1 cellular context compared by ENCODE assay signal in genomic region chr11:10302744-10303557, GRCh38.
TF ChIP-seq lines count a peak whose summit lies in the region.

No MANE protein-coding gene starts in this region.

TF ChIP-seq in HepG2, 621 proteins besides CTCF, POLR2A, EP300 and RAD21 (continued from another document and continues in another):
- TF ChIP-seq TRAFD1 (CRISPR knock-in tag; IDR thresholded peaks at IDR 0.05; ENCODE audit: borderline replicate concordance) (no peak), ZNF432 (CRISPR knock-in tag; IDR thresholded peaks at IDR 0.05; ENCODE audit: borderline replicate concordance) (no peak), KLF9 (CRISPR knock-in tag; IDR thresholded peaks at IDR 0.05; ENCODE audit: low read depth) (0 out of 2 replicates have a peak, but pooled peaks have one; percentile 27), ZNF326 (CRISPR knock-in tag; IDR thresholded peaks at IDR 0.05; ENCODE audit: borderline replicate concordance) (no peak), ZNF598 (CRISPR knock-in tag; IDR thresholded peaks at IDR 0.05; ENCODE audit: borderline replicate concordance) (no peak), ZNF350 (CRISPR knock-in tag; IDR thresholded peaks at IDR 0.05; ENCODE audit: borderline replicate concordance, low read depth) (no peak; the same call in none of the 2 replicates), ZSCAN20 (CRISPR knock-in tag; IDR thresholded peaks at IDR 0.05; ENCODE audit: borderline replicate concordance) (0 out of 2 replicates have a peak, but pooled peaks have one; percentile 81), FOXC1 (CRISPR knock-in tag; IDR thresholded peaks at IDR 0.05; ENCODE audit: borderline replicate concordance) (no peak), ZNF354B (CRISPR knock-in tag; IDR thresholded peaks at IDR 0.05) (no peak), ZNF230 (CRISPR knock-in tag; IDR thresholded peaks at IDR 0.05) (peak; percentile 46; the same call in 1 of the 2 replicates), ZC3H4 (CRISPR knock-in tag; IDR thresholded peaks at IDR 0.05; ENCODE audit: borderline replicate concordance) (0 out of 2 replicates have a peak, but pooled peaks have one; percentile 30), DR1 (CRISPR knock-in tag; IDR thresholded peaks at IDR 0.05) (no peak; the same call in none of the 2 replicates), ZNF572 (CRISPR knock-in tag; IDR thresholded peaks at IDR 0.05) (0 out of 2 replicates have a peak, but pooled peaks have one; percentile 14), ZNF737 (CRISPR knock-in tag; IDR thresholded peaks at IDR 0.05; ENCODE audit: borderline replicate concordance) (0 out of 2 replicates have a peak, but pooled peaks have one; percentile 86), FOXK1 (CRISPR knock-in tag; IDR thresholded peaks at IDR 0.05; ENCODE audit: borderline replicate concordance, low read depth) (no peak), CBX1 (IDR thresholded peaks at IDR 0.05; ENCODE audit: low read depth) (no peak), BRF2 (CRISPR knock-in tag; IDR thresholded peaks at IDR 0.05) (no peak), ARNTL (CRISPR knock-in tag; IDR thresholded peaks at IDR 0.05) (no peak), SNAPC2 (CRISPR knock-in tag; IDR thresholded peaks at IDR 0.05) (0 out of 2 replicates have a peak, but pooled peaks have one; percentile 36), TAF15 (IDR thresholded peaks at IDR 0.05; ENCODE audit: low read depth, low read length, poor library complexity, severe bottlenecking) (no peak), ZNF160 (CRISPR knock-in tag; IDR thresholded peaks at IDR 0.05) (no peak), KAT8 (CRISPR knock-in tag; IDR thresholded peaks at IDR 0.05) (peak; percentile 59), ZNF644 (CRISPR knock-in tag; IDR thresholded peaks at IDR 0.05; ENCODE audit: low read depth) (no peak), ZNF660 (CRISPR knock-in tag; IDR thresholded peaks at IDR 0.05; ENCODE audit: borderline replicate concordance, low read depth) (no peak), KLF6 (CRISPR knock-in tag; IDR thresholded peaks at IDR 0.05) (no peak; the same call in none of the 2 replicates), HNF1A (IDR thresholded peaks at IDR 0.05; ENCODE audit: low read depth) (no peak), HNF1A (CRISPR knock-in tag; IDR thresholded peaks at IDR 0.05; ENCODE audit: borderline replicate concordance) (peak; percentile 63; the same call in 1 of the 2 replicates), ZNF382 (CRISPR knock-in tag; IDR thresholded peaks at IDR 0.05; ENCODE audit: borderline replicate concordance) (no peak), NFE2L1 (CRISPR knock-in tag; IDR thresholded peaks at IDR 0.05; ENCODE audit: borderline replicate concordance) (no peak), MYNN (CRISPR knock-in tag; IDR thresholded peaks at IDR 0.05; ENCODE audit: low read depth) (no peak), ZNF879 (CRISPR knock-in tag; IDR thresholded peaks at IDR 0.05) (no peak), HINFP (CRISPR knock-in tag; IDR thresholded peaks at IDR 0.05; ENCODE audit: low read depth) (peak; percentile 46), GLI4 (CRISPR knock-in tag; IDR thresholded peaks at IDR 0.05; ENCODE audit: borderline replicate concordance) (no peak), ZNF570 (CRISPR knock-in tag; IDR thresholded peaks at IDR 0.05; ENCODE audit: borderline replicate concordance) (0 out of 2 replicates have a peak, but pooled peaks have one; percentile 55), ZNF205 (CRISPR knock-in tag; IDR thresholded peaks at IDR 0.05) (no peak)
- TF ChIP-seq, protein P1, sequence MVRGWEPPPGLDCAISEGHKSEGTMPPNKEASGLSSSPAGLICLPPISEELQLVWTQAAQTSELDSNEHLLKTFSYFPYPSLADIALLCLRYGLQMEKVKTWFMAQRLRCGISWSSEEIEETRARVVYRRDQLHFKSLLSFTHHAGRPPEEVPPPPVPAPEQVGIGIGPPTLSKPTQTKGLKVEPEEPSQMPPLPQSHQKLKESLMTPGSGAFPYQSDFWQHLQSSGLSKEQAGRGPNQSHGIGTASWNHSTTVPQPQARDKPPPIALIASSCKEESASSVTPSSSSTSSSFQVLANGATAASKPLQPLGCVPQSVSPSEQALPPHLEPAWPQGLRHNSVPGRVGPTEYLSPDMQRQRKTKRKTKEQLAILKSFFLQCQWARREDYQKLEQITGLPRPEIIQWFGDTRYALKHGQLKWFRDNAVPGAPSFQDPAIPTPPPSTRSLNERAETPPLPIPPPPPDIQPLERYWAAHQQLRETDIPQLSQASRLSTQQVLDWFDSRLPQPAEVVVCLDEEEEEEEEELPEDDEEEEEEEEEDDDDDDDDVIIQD (CRISPR knock-in tag; IDR thresholded peaks at IDR 0.05; ENCODE audit: low read depth) = no peak
- TF ChIP-seq, protein P2, sequence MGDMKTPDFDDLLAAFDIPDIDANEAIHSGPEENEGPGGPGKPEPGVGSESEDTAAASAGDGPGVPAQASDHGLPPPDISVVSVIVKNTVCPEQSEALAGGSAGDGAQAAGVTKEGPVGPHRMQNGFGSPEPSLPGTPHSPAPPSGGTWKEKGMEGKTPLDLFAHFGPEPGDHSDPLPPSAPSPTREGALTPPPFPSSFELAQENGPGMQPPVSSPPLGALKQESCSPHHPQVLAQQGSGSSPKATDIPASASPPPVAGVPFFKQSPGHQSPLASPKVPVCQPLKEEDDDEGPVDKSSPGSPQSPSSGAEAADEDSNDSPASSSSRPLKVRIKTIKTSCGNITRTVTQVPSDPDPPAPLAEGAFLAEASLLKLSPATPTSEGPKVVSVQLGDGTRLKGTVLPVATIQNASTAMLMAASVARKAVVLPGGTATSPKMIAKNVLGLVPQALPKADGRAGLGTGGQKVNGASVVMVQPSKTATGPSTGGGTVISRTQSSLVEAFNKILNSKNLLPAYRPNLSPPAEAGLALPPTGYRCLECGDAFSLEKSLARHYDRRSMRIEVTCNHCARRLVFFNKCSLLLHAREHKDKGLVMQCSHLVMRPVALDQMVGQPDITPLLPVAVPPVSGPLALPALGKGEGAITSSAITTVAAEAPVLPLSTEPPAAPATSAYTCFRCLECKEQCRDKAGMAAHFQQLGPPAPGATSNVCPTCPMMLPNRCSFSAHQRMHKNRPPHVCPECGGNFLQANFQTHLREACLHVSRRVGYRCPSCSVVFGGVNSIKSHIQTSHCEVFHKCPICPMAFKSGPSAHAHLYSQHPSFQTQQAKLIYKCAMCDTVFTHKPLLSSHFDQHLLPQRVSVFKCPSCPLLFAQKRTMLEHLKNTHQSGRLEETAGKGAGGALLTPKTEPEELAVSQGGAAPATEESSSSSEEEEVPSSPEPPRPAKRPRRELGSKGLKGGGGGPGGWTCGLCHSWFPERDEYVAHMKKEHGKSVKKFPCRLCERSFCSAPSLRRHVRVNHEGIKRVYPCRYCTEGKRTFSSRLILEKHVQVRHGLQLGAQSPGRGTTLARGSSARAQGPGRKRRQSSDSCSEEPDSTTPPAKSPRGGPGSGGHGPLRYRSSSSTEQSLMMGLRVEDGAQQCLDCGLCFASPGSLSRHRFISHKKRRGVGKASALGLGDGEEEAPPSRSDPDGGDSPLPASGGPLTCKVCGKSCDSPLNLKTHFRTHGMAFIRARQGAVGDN (CRISPR knock-in tag; IDR thresholded peaks at IDR 0.05) = peak; percentile 78
- TF ChIP-seq, protein P3, sequence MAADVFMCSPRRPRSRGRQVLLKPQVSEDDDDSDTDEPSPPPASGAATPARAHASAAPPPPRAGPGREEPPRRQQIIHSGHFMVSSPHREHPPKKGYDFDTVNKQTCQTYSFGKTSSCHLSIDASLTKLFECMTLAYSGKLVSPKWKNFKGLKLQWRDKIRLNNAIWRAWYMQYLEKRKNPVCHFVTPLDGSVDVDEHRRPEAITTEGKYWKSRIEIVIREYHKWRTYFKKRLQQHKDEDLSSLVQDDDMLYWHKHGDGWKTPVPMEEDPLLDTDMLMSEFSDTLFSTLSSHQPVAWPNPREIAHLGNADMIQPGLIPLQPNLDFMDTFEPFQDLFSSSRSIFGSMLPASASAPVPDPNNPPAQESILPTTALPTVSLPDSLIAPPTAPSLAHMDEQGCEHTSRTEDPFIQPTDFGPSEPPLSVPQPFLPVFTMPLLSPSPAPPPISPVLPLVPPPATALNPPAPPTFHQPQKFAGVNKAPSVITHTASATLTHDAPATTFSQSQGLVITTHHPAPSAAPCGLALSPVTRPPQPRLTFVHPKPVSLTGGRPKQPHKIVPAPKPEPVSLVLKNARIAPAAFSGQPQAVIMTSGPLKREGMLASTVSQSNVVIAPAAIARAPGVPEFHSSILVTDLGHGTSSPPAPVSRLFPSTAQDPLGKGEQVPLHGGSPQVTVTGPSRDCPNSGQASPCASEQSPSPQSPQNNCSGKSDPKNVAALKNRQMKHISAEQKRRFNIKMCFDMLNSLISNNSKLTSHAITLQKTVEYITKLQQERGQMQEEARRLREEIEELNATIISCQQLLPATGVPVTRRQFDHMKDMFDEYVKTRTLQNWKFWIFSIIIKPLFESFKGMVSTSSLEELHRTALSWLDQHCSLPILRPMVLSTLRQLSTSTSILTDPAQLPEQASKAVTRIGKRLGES (CRISPR knock-in tag; IDR thresholded peaks at IDR 0.05; ENCODE audit: borderline replicate concordance) = no peak
- TF ChIP-seq, protein P4, sequence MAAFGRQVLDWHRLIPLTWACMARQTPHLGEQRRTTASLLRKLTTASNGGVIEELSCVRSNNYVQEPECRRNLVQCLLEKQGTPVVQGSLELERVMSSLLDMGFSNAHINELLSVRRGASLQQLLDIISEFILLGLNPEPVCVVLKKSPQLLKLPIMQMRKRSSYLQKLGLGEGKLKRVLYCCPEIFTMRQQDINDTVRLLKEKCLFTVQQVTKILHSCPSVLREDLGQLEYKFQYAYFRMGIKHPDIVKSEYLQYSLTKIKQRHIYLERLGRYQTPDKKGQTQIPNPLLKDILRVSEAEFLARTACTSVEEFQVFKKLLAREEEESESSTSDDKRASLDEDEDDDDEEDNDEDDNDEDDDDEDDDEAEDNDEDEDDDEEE (CRISPR knock-in tag; IDR thresholded peaks at IDR 0.05) = no peak
- TF ChIP-seq, protein P5, sequence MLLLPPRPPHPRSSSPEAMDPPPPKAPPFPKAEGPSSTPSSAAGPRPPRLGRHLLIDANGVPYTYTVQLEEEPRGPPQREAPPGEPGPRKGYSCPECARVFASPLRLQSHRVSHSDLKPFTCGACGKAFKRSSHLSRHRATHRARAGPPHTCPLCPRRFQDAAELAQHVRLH (CRISPR knock-in tag; IDR thresholded peaks at IDR 0.05; ENCODE audit: borderline replicate concordance, low read depth) = 0 out of 2 replicates have a peak, but pooled peaks have one; percentile 19
